ENCODE assay signal across 1 cellular context in the genomic region with DNA sequence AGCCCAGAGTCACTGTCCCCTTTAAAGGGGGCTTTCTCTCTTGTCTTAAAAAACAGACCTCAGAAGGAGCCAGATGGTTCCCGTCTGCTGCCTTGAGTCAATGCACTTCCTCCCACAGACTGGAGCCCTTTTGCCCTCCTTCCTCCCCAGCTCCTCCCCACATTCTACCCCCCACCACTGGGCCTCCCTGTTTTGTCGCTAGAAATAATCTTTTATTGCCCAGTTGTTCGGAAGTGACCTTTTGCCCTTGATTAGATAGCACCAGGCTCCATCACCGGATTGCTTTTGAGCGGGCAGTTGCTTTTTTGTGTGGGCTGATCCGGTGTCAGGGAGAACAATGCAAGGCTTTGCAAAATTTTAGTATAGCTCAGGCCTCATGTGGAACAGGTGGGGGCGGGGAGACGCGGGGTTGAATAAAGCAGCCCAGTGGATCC.
TF ChIP-seq lines count a peak whose summit lies in the region.

No MANE protein-coding gene starts in this region.

TF ChIP-seq in K562, 482 proteins besides CTCF, POLR2A, EP300 and RAD21 (continued from another document):
- TF ChIP-seq ZNF696 (CRISPR knock-in tag; conservative IDR thresholded peaks at IDR 0.05) = no peak
- no peak for TF ChIP-seq POU5F1 (IDR thresholded peaks at IDR 0.05; ENCODE audit: borderline replicate concordance, low read depth, low read length, partially characterized antibody)
- TF ChIP-seq PYGO2 (tag; IDR thresholded peaks at IDR 0.05) = no peak
- TF ChIP-seq PHTF2 (CRISPR knock-in tag; IDR thresholded peaks at IDR 0.05) = no peak
- TF ChIP-seq SMAD4 (CRISPR knock-in tag; conservative IDR thresholded peaks at IDR 0.05) = no peak
- TF ChIP-seq MTA2 (IDR thresholded peaks at IDR 0.05; ENCODE audit: low read depth) = no peak
- TF ChIP-seq, protein P1, sequence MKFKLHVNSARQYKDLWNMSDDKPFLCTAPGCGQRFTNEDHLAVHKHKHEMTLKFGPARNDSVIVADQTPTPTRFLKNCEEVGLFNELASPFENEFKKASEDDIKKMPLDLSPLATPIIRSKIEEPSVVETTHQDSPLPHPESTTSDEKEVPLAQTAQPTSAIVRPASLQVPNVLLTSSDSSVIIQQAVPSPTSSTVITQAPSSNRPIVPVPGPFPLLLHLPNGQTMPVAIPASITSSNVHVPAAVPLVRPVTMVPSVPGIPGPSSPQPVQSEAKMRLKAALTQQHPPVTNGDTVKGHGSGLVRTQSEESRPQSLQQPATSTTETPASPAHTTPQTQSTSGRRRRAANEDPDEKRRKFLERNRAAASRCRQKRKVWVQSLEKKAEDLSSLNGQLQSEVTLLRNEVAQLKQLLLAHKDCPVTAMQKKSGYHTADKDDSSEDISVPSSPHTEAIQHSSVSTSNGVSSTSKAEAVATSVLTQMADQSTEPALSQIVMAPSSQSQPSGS (CRISPR knock-in tag; IDR thresholded peaks at IDR 0.05) = no peak
- TF ChIP-seq CREBBP (IDR thresholded peaks at IDR 0.05; ENCODE audit: low read depth, low read length) = no peak
- peak; percentile 43 for TF ChIP-seq KLF16 (IDR thresholded peaks at IDR 0.05)
- no peak for TF ChIP-seq ZNF778 (CRISPR knock-in tag; IDR thresholded peaks at IDR 0.05)
- TF ChIP-seq NFIC (IDR thresholded peaks at IDR 0.05) = peak; percentile 59
- 0 out of 2 replicates have a peak, but pooled peaks have one; percentile 25 for TF ChIP-seq CC2D1A (IDR thresholded peaks at IDR 0.05)
- TF ChIP-seq DDX20 (tag; IDR thresholded peaks at IDR 0.05; ENCODE audit: low read depth) = no peak
- no peak for TF ChIP-seq ZNF316 (IDR thresholded peaks at IDR 0.05)
- peak; percentile 42 for TF ChIP-seq STAT5A (IDR thresholded peaks at IDR 0.05; ENCODE audit: borderline replicate concordance, low read length)
- 0 out of 2 replicates have a peak, but pooled peaks have one; percentile 44 for TF ChIP-seq CREM (IDR thresholded peaks at IDR 0.05; ENCODE audit: low read depth)
- TF ChIP-seq TSC22D4 (tag; IDR thresholded peaks at IDR 0.05) = no peak
- TF ChIP-seq DIDO1 (tag; IDR thresholded peaks at IDR 0.05; ENCODE audit: low read depth) = no peak
- no peak for TF ChIP-seq ZNF121 (CRISPR knock-in tag; conservative IDR thresholded peaks at IDR 0.05)
- TF ChIP-seq, protein P2, sequence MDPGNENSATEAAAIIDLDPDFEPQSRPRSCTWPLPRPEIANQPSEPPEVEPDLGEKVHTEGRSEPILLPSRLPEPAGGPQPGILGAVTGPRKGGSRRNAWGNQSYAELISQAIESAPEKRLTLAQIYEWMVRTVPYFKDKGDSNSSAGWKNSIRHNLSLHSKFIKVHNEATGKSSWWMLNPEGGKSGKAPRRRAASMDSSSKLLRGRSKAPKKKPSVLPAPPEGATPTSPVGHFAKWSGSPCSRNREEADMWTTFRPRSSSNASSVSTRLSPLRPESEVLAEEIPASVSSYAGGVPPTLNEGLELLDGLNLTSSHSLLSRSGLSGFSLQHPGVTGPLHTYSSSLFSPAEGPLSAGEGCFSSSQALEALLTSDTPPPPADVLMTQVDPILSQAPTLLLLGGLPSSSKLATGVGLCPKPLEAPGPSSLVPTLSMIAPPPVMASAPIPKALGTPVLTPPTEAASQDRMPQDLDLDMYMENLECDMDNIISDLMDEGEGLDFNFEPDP (CRISPR knock-in tag; IDR thresholded peaks at IDR 0.05) = no peak
- 0 out of 2 replicates have a peak, but pooled peaks have one; percentile 33 for TF ChIP-seq DPF2 (IDR thresholded peaks at IDR 0.05)
- no peak for TF ChIP-seq FOXM1 (IDR thresholded peaks at IDR 0.05; ENCODE audit: low read depth)
- no peak for TF ChIP-seq FOXM1 (CRISPR knock-in tag; IDR thresholded peaks at IDR 0.05; ENCODE audit: low read depth)
- no peak for TF ChIP-seq MED1 (CRISPR knock-in tag; IDR thresholded peaks at IDR 0.05; ENCODE audit: borderline replicate concordance)
- no peak for TF ChIP-seq ZNF717 (CRISPR knock-in tag; IDR thresholded peaks at IDR 0.05)
- peak; percentile 90 for TF ChIP-seq ZNF263 (CRISPR knock-in tag; IDR thresholded peaks at IDR 0.05; ENCODE audit: borderline replicate concordance)
